In the genomic region with DNA sequence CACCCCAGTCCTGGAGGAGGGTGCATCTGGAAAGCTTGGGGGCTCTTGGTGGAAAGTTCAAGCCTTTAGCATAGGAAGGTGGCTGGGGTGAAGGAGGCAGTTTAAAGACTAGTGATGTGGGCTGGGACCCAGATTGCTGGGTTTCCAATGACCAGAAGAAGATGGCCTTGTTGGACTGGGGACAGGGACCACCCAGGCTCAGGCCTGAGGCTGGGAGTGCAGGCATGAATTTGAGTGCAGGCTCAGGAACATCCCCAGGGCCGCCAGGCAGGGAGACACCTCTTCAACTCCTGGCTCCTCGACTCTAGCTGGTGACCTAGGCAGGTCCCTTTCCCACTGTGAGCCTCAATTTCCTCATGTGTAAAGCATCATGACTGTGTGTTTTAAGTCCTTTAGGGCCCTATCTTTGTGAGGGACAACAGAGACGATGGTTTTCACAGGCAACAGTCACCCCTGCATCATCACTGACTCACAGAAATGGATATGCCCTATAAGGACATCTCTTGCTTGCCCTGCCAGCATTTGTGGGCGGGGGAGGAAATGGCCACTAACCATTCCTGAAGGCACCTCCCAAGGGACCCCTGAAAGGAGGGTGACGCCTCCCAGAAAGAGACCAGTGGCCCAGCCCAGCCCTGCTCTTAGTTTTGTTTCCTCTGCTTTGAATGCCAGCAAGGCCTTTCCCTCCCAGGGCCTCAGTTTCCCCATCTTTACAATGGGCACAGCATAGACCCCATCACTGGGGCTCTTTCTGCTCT, we compare ENCODE assay signal across 9 cellular contexts. TPM values are rescaled to one million over a fixed set of nuclear protein-coding genes. Genes with fewer than 3 reads are reported as not detected.
DNase-seq lines count a peak whose midpoint lies in the region; ATAC-seq, FAIRE-seq and TF ChIP-seq lines count a peak whose summit lies in the region.
"Had no signal": no experiment of that assay in that cellular context is flagged by ENCODE, and none has a peak within 500 bp of the region (broad histone marks: within the 10 kb centered on the region; RNA-seq: fewer than 3 reads in every experiment).

No MANE protein-coding gene starts in this region.

- no peak overlapping the region for H4K8ac ChIP-seq in trophoblast cell (ENCODE audit: low read depth, low read length)

- H3K9ac ChIP-seq in trophoblast cell (ENCODE audit: low read length), result no peak overlapping the region

- ATAC-seq in HG02981 (IDR thresholded peaks at IDR 0.05; ENCODE audit: unreplicated experiment), result peak; percentile 59

- WGBS in small intestine, 3 donors, result 62 to 82% (median 65%) methylated on average over 5 of the region's 5 CpGs
- no CpG with 5 or more reads among the region's 5 CpGs for WGBS in trophoblast cell (ENCODE audit: extremely low coverage, insufficient coverage, insufficient read length)

- H3K4me2 ChIP-seq in trophoblast cell (ENCODE audit: low read length), result no peak overlapping the region

- no peak overlapping the region for H3K23ac ChIP-seq in trophoblast cell (ENCODE audit: low read length)

- no peak overlapping the region for H3K4me3 ChIP-seq in fibroblast of mammary gland (ENCODE audit: control insufficient read depth, low read depth, low read length)
- H3K4me3 ChIP-seq in small intestine (ENCODE audit: low read depth in 1 of 2, low read length in 2 of 2), result no peak overlapping the region
- no peak overlapping the region for H3K4me3 ChIP-seq in trophoblast cell (ENCODE audit: low read depth, low read length)
- H3K4me3 ChIP-seq: SJCRH30 had no signal

- in situ Hi-C loops in G401 (cut with HindIII; ENCODE audit: low sequenced_read_pairs), result no loop called here

- peak overlapping the region; percentile 17 to 76 for H3K27ac ChIP-seq in small intestine (ENCODE audit: low read depth in 1 of 2, low read length in 1 of 2)
- H3K27ac ChIP-seq in trophoblast cell (ENCODE audit: low read depth, low read length), result no peak overlapping the region
- H3K27ac ChIP-seq: SJCRH30 had no signal

- H3K36me3 ChIP-seq in small intestine (ENCODE audit: control insufficient read depth in 2 of 2, insufficient read depth in 2 of 2, low read length in 2 of 2) (no peaks in the 10 kb centered on the region), trophoblast cell (ENCODE audit: control insufficient read depth in 1 of 2, insufficient read depth in 2 of 2, low read length in 2 of 2) (no peaks in the 10 kb centered on the region)
- H3K36me3 ChIP-seq: SJCRH30 had no signal

- H2BK5ac ChIP-seq in trophoblast cell (ENCODE audit: low read depth, low read length, poor library complexity), result no peak overlapping the region

- peaks cover 95% of the 10 kb centered on the region for H3K4me1 Mint-ChIP-seq in activated CD4-positive, alpha-beta T cell treated with anti-CD3 and anti-CD28 coated beads, Interleukin-2, amount 10 ng/mL, durations not matched to agents 7 days and 5 days

- POLR2A ChIA-PET in activated CD4-positive, alpha-beta T cell treated with anti-CD3 and anti-CD28 coated beads, Interleukin-2, amount 10 ng/mL, durations not matched to agents 7 days and 5 days (lab: Charles Lee), result no interaction called here

- no peak overlapping the region for H2AFZ ChIP-seq in trophoblast cell (ENCODE audit: insufficient read depth, low read length, poor library complexity)

- H3K27me3 Mint-ChIP-seq in activated CD4-positive, alpha-beta T cell treated with anti-CD3 and anti-CD28 coated beads, Interleukin-2, amount 10 ng/mL, durations not matched to agents 7 days and 5 days, result no peaks in the 10 kb centered on the region

- H3K27me3 ChIP-seq in small intestine (ENCODE audit: control insufficient read depth in 2 of 2, insufficient read depth in 2 of 2, low read length in 2 of 2) (no peaks in the 10 kb centered on the region), trophoblast cell (ENCODE audit: insufficient read depth, low read length) (no peaks in the 10 kb centered on the region)

- no peak overlapping the region for H4K91ac ChIP-seq in trophoblast cell (ENCODE audit: low read depth, low read length)

- no peak overlapping the region for H3K18ac ChIP-seq in trophoblast cell (ENCODE audit: low read length)

- no peak overlapping the region for H3K14ac ChIP-seq in trophoblast cell (ENCODE audit: low read length)

- no peak overlapping the region for H2AK5ac ChIP-seq in trophoblast cell (ENCODE audit: low read length)

- TF ChIP-seq POLR2A in GM10847 (IDR thresholded peaks at IDR 0.05; ENCODE audit: extremely low read depth, insufficient read length), result peak; percentile 11

- H2BK12ac ChIP-seq in trophoblast cell (ENCODE audit: low read length), result no peak overlapping the region

- H4K12ac ChIP-seq in trophoblast cell (ENCODE audit: low read depth, low read length), result no peak overlapping the region

- no peak overlapping the region for H3K4ac ChIP-seq in trophoblast cell (ENCODE audit: low read depth, low read length)

- no peaks in the 10 kb centered on the region for H3K9me3 Mint-ChIP-seq in activated CD4-positive, alpha-beta T cell treated with anti-CD3 and anti-CD28 coated beads, Interleukin-2, amount 10 ng/mL, durations not matched to agents 7 days and 5 days

- H3K36me3 Mint-ChIP-seq in activated CD4-positive, alpha-beta T cell treated with anti-CD3 and anti-CD28 coated beads, Interleukin-2, amount 10 ng/mL, durations not matched to agents 7 days and 5 days (ENCODE audit: low read depth), result peaks cover 78% of the 10 kb centered on the region

- H3K79me1 ChIP-seq in trophoblast cell (ENCODE audit: low read length), result no peaks in the 10 kb centered on the region

- no peaks in the 10 kb centered on the region for H3K79me2 ChIP-seq in trophoblast cell (ENCODE audit: control insufficient read depth, insufficient read depth, low read length, poor library complexity)

- H2BK120ac ChIP-seq in trophoblast cell (ENCODE audit: insufficient read depth, low read length, poor library complexity), result no peak overlapping the region

- peaks cover 0 to 14% of the 10 kb centered on the region in 2 donors for H3K4me1 ChIP-seq in small intestine (ENCODE audit: control insufficient read depth in 2 of 2, insufficient read depth in 1 of 2, low read depth in 1 of 2, low read length in 1 of 2)
- H3K4me1 ChIP-seq in trophoblast cell (ENCODE audit: control insufficient read depth in 1 of 2, insufficient read depth in 2 of 2, low read length in 2 of 2), result no peaks in the 10 kb centered on the region

- no peak for FAIRE-seq in small intestine (lab: Jason Lieb, UNC)

- CTCF ChIA-PET in activated CD4-positive, alpha-beta T cell treated with anti-CD3 and anti-CD28 coated beads, Interleukin-2, amount 10 ng/mL, durations not matched to agents 7 days and 5 days (lab: Charles Lee), result interaction anchor here (1.4 to 1.5 kb wide), 3 partner anchors 10 to 20 kb away, joined by 3 to 8 read pairs (median 5); partner anchors contain the start of gene NLRC5

- DNase-seq in activated CD4-positive, alpha-beta T cell treated with anti-CD3 and anti-CD28 coated beads, Interleukin-2, amount 10 ng/mL, durations not matched to agents 7 days and 5 days, result no peak
- DNase-seq in fibroblast of mammary gland (ENCODE audit: low read depth) (peak; percentile 98), small intestine (no peak), G401 (ENCODE audit: low spot score) (no peak), trophoblast cell (no peak), superior temporal gyrus (ENCODE audit: extremely low spot score) (no peak)

- peak overlapping the region; percentile 86 for H3K27ac Mint-ChIP-seq in activated CD4-positive, alpha-beta T cell treated with anti-CD3 and anti-CD28 coated beads, Interleukin-2, amount 10 ng/mL, durations not matched to agents 7 days and 5 days

- no peak for TF ChIP-seq CTCF in fibroblast of mammary gland (conservative IDR thresholded peaks at IDR 0.05; ENCODE audit: control insufficient read depth, insufficient read depth, low read depth, low read length)

- H3K4me3 Mint-ChIP-seq in activated CD4-positive, alpha-beta T cell treated with anti-CD3 and anti-CD28 coated beads, Interleukin-2, amount 10 ng/mL, durations not matched to agents 7 days and 5 days, result no peak overlapping the region

- H3K9me3 ChIP-seq in small intestine (ENCODE audit: control insufficient read depth, low read depth) (no peaks in the 10 kb centered on the region), trophoblast cell (ENCODE audit: insufficient read depth, low read depth, low read length) (no peaks in the 10 kb centered on the region)
- H3K9me3 ChIP-seq: SJCRH30 had no signal

RNA-seq across cellular contexts. Expression of gene NLRC5, which starts 11.1 kb away (rescaled TPM):
- 100 to 1,000 TPM; 428 to 468 TPM for total RNA-seq in activated CD4-positive, alpha-beta T cell treated with anti-CD3 and anti-CD28 coated beads, Interleukin-2, amount 10 ng/mL, durations not matched to agents 7 days and 5 days
- 10 to 100 TPM in 2 of 3 donors, 1 to 10 TPM in 1; 6.3 to 29.2 (median 25.4) TPM for polyA plus RNA-seq in small intestine
- total RNA-seq in G401 (2014; rRNA removed; shearing (Covaris generic)), result 0.07 TPM in 1 of 2 replicates, not detected in the other
- polyA plus RNA-seq in trophoblast cell (2013), result 0.08 and 0.11 TPM in 2 replicates

RNA-seq across cellular contexts. Expression of gene CETP, which starts 38.7 kb away (rescaled TPM):
- total RNA-seq in activated CD4-positive, alpha-beta T cell treated with anti-CD3 and anti-CD28 coated beads, Interleukin-2, amount 10 ng/mL, durations not matched to agents 7 days and 5 days, result not detected
- 1 to 10 TPM in 1 of 3 donors, under 1 TPM in 1, not detected in 1; 0.34 to 1.6 TPM for polyA plus RNA-seq in small intestine
- total RNA-seq in G401 (2014; rRNA removed; shearing (Covaris generic)), result not detected in 2 replicates
- polyA plus RNA-seq in trophoblast cell (2013), result 0.07 and 0.12 TPM in 2 replicates

Comparison
In these comparisons a context has a peak if more than half of its experiments do, and no peak if none do; other contexts are left out.
1. RNA of gene NLRC5, which starts 11.1 kb away (total RNA-seq): 428 to 468 TPM in activated CD4-positive, alpha-beta T cell treated with anti-CD3 and anti-CD28 coated beads, Interleukin-2, amount 10 ng/mL, durations not matched to agents 7 days and 5 days; 0.07 TPM in G401; every median in the first group is over 100 times any median in the second.